Comparison of ENCODE assay signal across 20 cellular contexts in the genomic region with DNA sequence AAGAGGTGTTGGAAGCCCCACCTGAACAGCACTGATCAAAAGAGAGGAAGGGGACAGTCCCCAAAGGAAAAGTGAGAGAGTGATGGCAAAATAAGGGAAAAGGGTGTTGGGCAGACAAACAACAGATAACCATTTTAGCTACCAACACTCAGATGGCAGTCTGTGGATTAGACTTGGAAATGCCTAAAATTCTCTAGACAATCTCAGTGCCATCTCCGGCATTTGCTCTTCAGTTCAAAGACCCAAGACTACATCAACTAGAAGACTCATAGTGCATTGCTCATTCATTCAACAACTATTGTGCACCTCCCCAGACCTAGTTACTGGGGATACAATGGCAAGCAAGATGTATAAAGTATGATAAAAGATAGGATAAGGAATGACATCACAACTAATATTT.
A peak's percentile ranks its signal among the peaks of the same experiment; 100 is the strongest.
DNase-seq lines count a peak whose midpoint lies in the region; ATAC-seq, FAIRE-seq and TF ChIP-seq lines count a peak whose summit lies in the region.
"Had no signal": no experiment of that assay in that cellular context is flagged by ENCODE, and none has a peak within 500 bp of the region (broad histone marks: within the 10 kb centered on the region; RNA-seq: fewer than 3 reads in every experiment).

No MANE protein-coding gene starts in this region.

- no peak for TF ChIP-seq EP300 in K562 (IDR thresholded peaks at IDR 0.05; ENCODE audit: low read length)

- no peak overlapping the region for H2AK5ac ChIP-seq in mesenchymal stem cell (ENCODE audit: low read length, severe bottlenecking)

- intact Hi-C loops in K562 (cut with micrococcal nuclease), result no loop called here

- DNase-seq in activated T-cell treated with anti-CD3 and anti-CD28 coated beads, Interleukin-2, amount 50 U/mL, for 72 hours, result no peak
- DNase-seq in activated T-cell treated with anti-CD3 and anti-CD28 coated beads, Interleukin-2, amount 50 U/mL, for 4 hours, result no peak
- no peak for DNase-seq in K562 (ENCODE audit: extremely low read depth in 1 of 4, low spot score in 3 of 4)
- no peak for DNase-seq in mesenchymal stem cell
- no peak for DNase-seq in smooth muscle cell (lab: John Stamatoyannopoulos, UW; ENCODE audit: unreplicated experiment)
- DNase-seq in activated CD4-positive, alpha-beta T cell treated with anti-CD3 and anti-CD28 coated beads for 48 hours, result no peak
- no peak for DNase-seq in AG08395 (ENCODE audit: low spot score)
- no peak for DNase-seq in cerebellar nuclear complex (lab: John Stamatoyannopoulos, UW)
- DNase-seq: CD4-positive, alpha-beta memory T cell; DMS79 treated with DMSO at 0.1 percent for 48 hours; GF-D8; HFFc6 had no signal

- H3K4me3 ChIP-seq in K562 (no peak overlapping the region), mesenchymal stem cell (ENCODE audit: insufficient read depth in 1 of 2, low read depth in 1 of 2, low read length in 2 of 2) (no peak overlapping the region), smooth muscle cell (no peak overlapping the region)
- H3K4me3 ChIP-seq: A549, BLaER1, GM23338 had no signal

- no peaks in the 10 kb centered on the region for H3K27me3 Mint-ChIP-seq in activated T-cell treated with anti-CD3 and anti-CD28 coated beads, Interleukin-2, amount 50 U/mL, for 72 hours (ENCODE audit: low read depth)
- no peaks in the 10 kb centered on the region for H3K27me3 Mint-ChIP-seq in activated T-cell treated with anti-CD3 and anti-CD28 coated beads, Interleukin-2, amount 50 U/mL, for 4 hours (ENCODE audit: low read depth)

- H3K14ac ChIP-seq in mesenchymal stem cell (ENCODE audit: low read length in 2 of 2), result no peak overlapping the region

- H3K9ac ChIP-seq in K562 (ENCODE audit: insufficient read depth in 1 of 2, low read depth in 2 of 2, low read length in 2 of 2) (no peak overlapping the region), mesenchymal stem cell (ENCODE audit: low read length) (no peak overlapping the region), smooth muscle cell (ENCODE audit: low read depth) (no peak overlapping the region)
- H3K9ac ChIP-seq: BLaER1 had no signal

- peak overlapping the region in 1 of 2 experiments; percentile 24 for H3K4ac ChIP-seq in mesenchymal stem cell (ENCODE audit: low read depth in 1 of 2, low read length in 2 of 2)

- H2BK120ac ChIP-seq in mesenchymal stem cell (ENCODE audit: low read depth, low read length), result peak overlapping the region; percentile 69

- in situ Hi-C loops in K562 (cut with MboI), result no loop called here

- H3K9me3 Mint-ChIP-seq in activated T-cell treated with anti-CD3 and anti-CD28 coated beads, Interleukin-2, amount 50 U/mL, for 72 hours, result peaks cover 0 to 2% of the 10 kb centered on the region in 2 donors
- no peaks in the 10 kb centered on the region for H3K9me3 Mint-ChIP-seq in activated T-cell treated with anti-CD3 and anti-CD28 coated beads, Interleukin-2, amount 50 U/mL, for 4 hours
- H3K9me3 Mint-ChIP-seq: CD14-positive monocyte; CD4-positive, alpha-beta memory T cell; GM23338; HFFc6 had no signal

- H3K4me2 ChIP-seq in K562 (ENCODE audit: insufficient read depth, low read length), result no peak overlapping the region
- no peak overlapping the region for H3K4me2 ChIP-seq in mesenchymal stem cell (ENCODE audit: low read length, poor library complexity, severe bottlenecking)
- peak overlapping the region; percentile 11 for H3K4me2 ChIP-seq in smooth muscle cell
- H3K4me2 ChIP-seq: BLaER1, GM23338 had no signal

- no peaks in the 10 kb centered on the region; a peak in 1 of 5 replicates for H3K27me3 ChIP-seq in K562 (ENCODE audit: control insufficient read depth in 2 of 2, insufficient read depth in 2 of 2, low read length in 2 of 2)
- no peaks in the 10 kb centered on the region for H3K27me3 ChIP-seq in mesenchymal stem cell (ENCODE audit: control insufficient read depth in 1 of 2, insufficient read depth in 1 of 2, low read length in 2 of 2)
- H3K27me3 ChIP-seq in smooth muscle cell (ENCODE audit: low read depth), result no peaks in the 10 kb centered on the region
- H3K27me3 ChIP-seq: BLaER1 had no signal

- H3K27ac ChIP-seq in K562 (ENCODE audit: extremely low read depth, low read depth, low read length), result no peak overlapping the region
- no peak overlapping the region for H3K27ac ChIP-seq in mesenchymal stem cell (ENCODE audit: low read length, poor library complexity, severe bottlenecking)
- H3K27ac ChIP-seq in smooth muscle cell (ENCODE audit: low read depth), result no peak overlapping the region
- H3K27ac ChIP-seq: 22Rv1, A549, BLaER1 had no signal

- FAIRE-seq in K562 (lab: Jason Lieb, UNC), result no peak
- FAIRE-seq: A549, H54, HTR-8/SVneo had no signal

- H3K27ac Mint-ChIP-seq in activated T-cell treated with anti-CD3 and anti-CD28 coated beads, Interleukin-2, amount 50 U/mL, for 72 hours, result peak overlapping the region; percentile 53
- H3K27ac Mint-ChIP-seq: CD14-positive monocyte; CD4-positive, alpha-beta memory T cell; GM23338; HFFc6 had no signal

- peaks cover 7% of the 10 kb centered on the region for H3K4me1 Mint-ChIP-seq in activated T-cell treated with anti-CD3 and anti-CD28 coated beads, Interleukin-2, amount 50 U/mL, for 72 hours (ENCODE audit: low read depth)
- peaks cover 4% of the 10 kb centered on the region for H3K4me1 Mint-ChIP-seq in activated T-cell treated with anti-CD3 and anti-CD28 coated beads, Interleukin-2, amount 50 U/mL, for 4 hours (ENCODE audit: low read depth)
- H3K4me1 Mint-ChIP-seq: CD14-positive monocyte, GM23338 had no signal

- POLR2A ChIA-PET in K562 (lab: Yijun Ruan, JAX), result no interaction called here

- no peaks in the 10 kb centered on the region for H3F3A ChIP-seq in smooth muscle cell (ENCODE audit: low read depth)

- H3K4me1 ChIP-seq in K562 (replicated peaks in 1 of 2; ENCODE audit: control insufficient read depth in 2 of 2, insufficient read depth in 2 of 2, low read length in 2 of 2), result peaks cover 0 to 29% of the 10 kb centered on the region in 2 experiments; a peak in 3 of 5 replicates
- peaks cover 6% of the 10 kb centered on the region for H3K4me1 ChIP-seq in mesenchymal stem cell (ENCODE audit: control insufficient read depth, insufficient read depth, low read depth, low read length)
- H3K4me1 ChIP-seq in smooth muscle cell (ENCODE audit: low read depth), result no peaks in the 10 kb centered on the region
- H3K4me1 ChIP-seq: BLaER1 had no signal

- H3K4me3 Mint-ChIP-seq in activated T-cell treated with anti-CD3 and anti-CD28 coated beads, Interleukin-2, amount 50 U/mL, for 72 hours, result no peak overlapping the region
- H3K4me3 Mint-ChIP-seq in activated T-cell treated with anti-CD3 and anti-CD28 coated beads, Interleukin-2, amount 50 U/mL, for 4 hours, result no peak overlapping the region
- H3K4me3 Mint-ChIP-seq: CD14-positive monocyte; CD4-positive, alpha-beta memory T cell; GM23338; HFFc6 had no signal

- no peak overlapping the region for H2BK15ac ChIP-seq in mesenchymal stem cell (ENCODE audit: low read depth, poor library complexity, severe bottlenecking)

- H3K79me2 ChIP-seq in K562 (ENCODE audit: control insufficient read depth, insufficient read depth, low read length), result no peaks in the 10 kb centered on the region
- no peaks in the 10 kb centered on the region for H3K79me2 ChIP-seq in smooth muscle cell (ENCODE audit: low read depth)

- H3K36me3 ChIP-seq in K562 (ENCODE audit: control insufficient read depth, insufficient read depth, low read length) (no peaks in the 10 kb centered on the region), mesenchymal stem cell (ENCODE audit: control insufficient read depth in 1 of 2, insufficient read depth in 2 of 2, low read depth in 1 of 2, low read length in 2 of 2) (no peaks in the 10 kb centered on the region), smooth muscle cell (ENCODE audit: low read depth) (no peaks in the 10 kb centered on the region)
- H3K36me3 ChIP-seq: BLaER1 had no signal

- CTCF ChIA-PET in K562 (lab: Yijun Ruan, JAX; ENCODE audit: low intra/inter-chr PET ratio), result no interaction called here

- H3K9me3 ChIP-seq in K562 (replicated peaks; ENCODE audit: control insufficient read depth, insufficient read depth, low read depth, low read length) (no peaks in the 10 kb centered on the region), mesenchymal stem cell (ENCODE audit: control insufficient read depth, low read length) (no peaks in the 10 kb centered on the region), smooth muscle cell (replicated peaks; ENCODE audit: low read depth) (no peaks in the 10 kb centered on the region)
- H3K9me3 ChIP-seq: A549, BLaER1 had no signal

- no TSS peak for BruUV-seq in K562 (replicated peaks; lab: Mats Ljungman, UMichigan)

- no peak for ATAC-seq in activated T-cell treated with anti-CD3 and anti-CD28 coated beads, Interleukin-2, amount 50 U/mL, for 72 hours (replicated peaks in 1 of 2)
- ATAC-seq in activated T-cell treated with anti-CD3 and anti-CD28 coated beads, Interleukin-2, amount 50 U/mL, for 4 hours, result no peak
- no peak for ATAC-seq in K562
- ATAC-seq: A549, GM23338, HCT116 had no signal

- peak overlapping the region; percentile 28 to 72 for H2BK12ac ChIP-seq in mesenchymal stem cell (ENCODE audit: low read length in 2 of 2)

- TF ChIP-seq POLR2A in K562 (conservative IDR thresholded peaks at IDR 0.05), result no peak

- WGBS in K562 (ENCODE audit: insufficient coverage, low coverage, missing lambda C conversion rate), result 86% methylated on average over 1 of the region's 1 CpG
- 73% methylated on average over 1 of the region's 1 CpG for WGBS in mesenchymal stem cell
- WGBS in smooth muscle cell (ENCODE audit: low lambda C conversion rate), result 93% methylated on average over 1 of the region's 1 CpG

- H4K8ac ChIP-seq in mesenchymal stem cell (ENCODE audit: low read length), result no peak overlapping the region

- H2BK5ac ChIP-seq in mesenchymal stem cell (ENCODE audit: low read depth, low read length, poor library complexity, severe bottlenecking), result no peak overlapping the region

- no peak for TF ChIP-seq RAD21 in K562 (CRISPR knock-in tag; conservative IDR thresholded peaks at IDR 0.05 in 1 of 2, IDR thresholded peaks at IDR 0.05 in 1 of 2)

- peak overlapping the region; percentile 46 to 54 for H3K18ac ChIP-seq in mesenchymal stem cell (ENCODE audit: low read depth in 1 of 2, low read length in 2 of 2)

- H3K23ac ChIP-seq in mesenchymal stem cell (ENCODE audit: low read length in 2 of 2), result no peak overlapping the region

- TF ChIP-seq CTCF in K562 (IDR thresholded peaks at IDR 0.05 in 2 of 3, conservative IDR thresholded peaks at IDR 0.05 in 1 of 3; ENCODE audit: insufficient read depth in 2 of 3, low read depth in 1 of 3, low read length in 3 of 3) (no peak), smooth muscle cell (IDR thresholded peaks at IDR 0.05; ENCODE audit: borderline replicate concordance, insufficient read depth, poor library complexity, severe bottlenecking) (no peak)

- H4K20me1 ChIP-seq in K562 (replicated peaks; ENCODE audit: control insufficient read depth, insufficient read depth, low read length), result no peaks in the 10 kb centered on the region
- no peaks in the 10 kb centered on the region for H4K20me1 ChIP-seq in smooth muscle cell (ENCODE audit: low read depth)
- H4K20me1 ChIP-seq: BLaER1 had no signal

- H2AFZ ChIP-seq in K562 (ENCODE audit: low read depth, low read length) (0 out of 2 replicates have a peak overlapping the region, but pooled peaks have one; percentile 11), mesenchymal stem cell (ENCODE audit: low read depth, low read length) (no peak overlapping the region), smooth muscle cell (ENCODE audit: low read depth) (no peak overlapping the region)
- H2AFZ ChIP-seq: GM23338 had no signal

- no peaks in the 10 kb centered on the region for H3K36me3 Mint-ChIP-seq in activated T-cell treated with anti-CD3 and anti-CD28 coated beads, Interleukin-2, amount 50 U/mL, for 72 hours (ENCODE audit: insufficient read depth in 2 of 2)
- H3K36me3 Mint-ChIP-seq in activated T-cell treated with anti-CD3 and anti-CD28 coated beads, Interleukin-2, amount 50 U/mL, for 4 hours (ENCODE audit: insufficient read depth), result no peaks in the 10 kb centered on the region
- H3K36me3 Mint-ChIP-seq: CD14-positive monocyte; CD4-positive, alpha-beta memory T cell had no signal

- H4K91ac ChIP-seq in mesenchymal stem cell (ENCODE audit: low read length), result peak overlapping the region; percentile 9

- H3K9me1 ChIP-seq in K562 (ENCODE audit: control insufficient read depth, insufficient read depth, low read length), result no peaks in the 10 kb centered on the region

- H3K79me1 ChIP-seq in mesenchymal stem cell (replicated peaks; ENCODE audit: low read length, poor library complexity, severe bottlenecking), result no peaks in the 10 kb centered on the region
